In the genomic region with DNA sequence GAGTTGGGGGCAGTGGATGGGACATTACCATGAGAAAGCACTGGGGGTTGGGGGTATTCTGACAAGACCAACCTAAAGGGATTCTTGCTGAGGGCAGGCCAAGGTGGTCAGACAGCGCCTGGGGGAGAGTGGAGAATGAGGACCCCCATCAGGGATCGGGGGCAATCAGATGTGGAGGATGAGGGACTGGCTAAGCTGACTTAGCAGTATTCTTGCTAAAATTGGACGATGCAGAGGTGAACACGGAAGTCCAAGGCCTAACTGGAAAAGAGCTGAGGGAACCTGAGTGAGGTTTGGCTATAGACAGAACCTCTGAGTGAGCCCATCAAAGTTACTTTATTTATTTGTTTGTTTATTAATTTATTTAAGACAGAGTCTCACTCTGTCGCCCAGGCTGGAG, we compare ENCODE assay signal across 11 cellular contexts. TPM values are rescaled to one million over a fixed set of nuclear protein-coding genes. Genes with fewer than 3 reads are reported as not detected.
"Had no signal": no experiment of that assay in that cellular context is flagged by ENCODE, and none has a peak within 500 bp of the region (broad histone marks: within the 10 kb centered on the region; RNA-seq: fewer than 3 reads in every experiment).

No MANE protein-coding gene starts in this region.

- H3K9me3 Mint-ChIP-seq: activated naive CD4-positive, alpha-beta T cell treated with anti-CD3 and anti-CD28 coated beads, Interleukin-2, amount 10 ng/mL, durations not matched to agents 7 days and 5 days; natural killer cell treated with Interleukin-12 subunit alpha and Interleukin-12 subunit beta and Interleukin-15 and Interleukin-18, amount 100 ng/mL, for 72 hours; stimulated activated effector memory CD8-positive, alpha-beta T cell treated with anti-CD3 and anti-CD28 coated beads, Interleukin-12 subunit alpha, Interleukin-12 subunit beta, amount 100 ng/mL, for 72 hours had no signal

- H3K27me3 ChIP-seq: hepatocyte had no signal

- DNase-seq: activated CD4-positive, alpha-beta T cell treated with anti-CD3 and anti-CD28 coated beads, Interleukin-2, amount 50 U/mL, for 1 hour; activated naive CD4-positive, alpha-beta T cell treated with anti-CD3 and anti-CD28 coated beads, Interleukin-2, amount 10 ng/mL, durations not matched to agents 7 days and 5 days; activated T-cell treated with anti-CD3 and anti-CD28 coated beads for 4 hours; left ventricle myocardium inferior; occipital lobe; T-helper 9 cell; tibial artery had no signal

- H3K4me3 ChIP-seq: hepatocyte, left ventricle myocardium inferior, tibial artery had no signal

- H3K4me2 ChIP-seq: hepatocyte had no signal

- H3K4me1 ChIP-seq: left ventricle myocardium inferior, tibial artery had no signal

- H2AFZ ChIP-seq: hepatocyte had no signal

- H3K4me3 Mint-ChIP-seq: activated naive CD4-positive, alpha-beta T cell treated with anti-CD3 and anti-CD28 coated beads, Interleukin-2, amount 10 ng/mL, durations not matched to agents 7 days and 5 days; natural killer cell treated with Interleukin-12 subunit alpha and Interleukin-12 subunit beta and Interleukin-15 and Interleukin-18, amount 100 ng/mL, for 72 hours; stimulated activated effector memory CD8-positive, alpha-beta T cell treated with anti-CD3 and anti-CD28 coated beads, Interleukin-12 subunit alpha, Interleukin-12 subunit beta, amount 100 ng/mL, for 72 hours had no signal

- H3K27ac ChIP-seq: hepatocyte, left ventricle myocardium inferior, tibial artery had no signal

- H3K36me3 Mint-ChIP-seq: natural killer cell treated with Interleukin-12 subunit alpha and Interleukin-12 subunit beta and Interleukin-15 and Interleukin-18, amount 100 ng/mL, for 72 hours; stimulated activated effector memory CD8-positive, alpha-beta T cell treated with anti-CD3 and anti-CD28 coated beads, Interleukin-12 subunit alpha, Interleukin-12 subunit beta, amount 100 ng/mL, for 72 hours had no signal

- H3K9me3 ChIP-seq: left ventricle myocardium inferior, tibial artery had no signal

- H3K27me3 Mint-ChIP-seq: activated naive CD4-positive, alpha-beta T cell treated with anti-CD3 and anti-CD28 coated beads, Interleukin-2, amount 10 ng/mL, durations not matched to agents 7 days and 5 days; natural killer cell treated with Interleukin-12 subunit alpha and Interleukin-12 subunit beta and Interleukin-15 and Interleukin-18, amount 100 ng/mL, for 72 hours had no signal

- H3K27ac Mint-ChIP-seq: activated naive CD4-positive, alpha-beta T cell treated with anti-CD3 and anti-CD28 coated beads, Interleukin-2, amount 10 ng/mL, durations not matched to agents 7 days and 5 days; natural killer cell treated with Interleukin-12 subunit alpha and Interleukin-12 subunit beta and Interleukin-15 and Interleukin-18, amount 100 ng/mL, for 72 hours; stimulated activated effector memory CD8-positive, alpha-beta T cell treated with anti-CD3 and anti-CD28 coated beads, Interleukin-12 subunit alpha, Interleukin-12 subunit beta, amount 100 ng/mL, for 72 hours had no signal

- H3K36me3 ChIP-seq: left ventricle myocardium inferior, tibial artery had no signal

RNA-seq across cellular contexts. Expression of a gene that starts 57.6 kb away (rescaled TPM):
- total RNA-seq: kidney epithelial cell had no signal
